ENCODE assay signal across 18 cellular contexts in the genomic region with DNA sequence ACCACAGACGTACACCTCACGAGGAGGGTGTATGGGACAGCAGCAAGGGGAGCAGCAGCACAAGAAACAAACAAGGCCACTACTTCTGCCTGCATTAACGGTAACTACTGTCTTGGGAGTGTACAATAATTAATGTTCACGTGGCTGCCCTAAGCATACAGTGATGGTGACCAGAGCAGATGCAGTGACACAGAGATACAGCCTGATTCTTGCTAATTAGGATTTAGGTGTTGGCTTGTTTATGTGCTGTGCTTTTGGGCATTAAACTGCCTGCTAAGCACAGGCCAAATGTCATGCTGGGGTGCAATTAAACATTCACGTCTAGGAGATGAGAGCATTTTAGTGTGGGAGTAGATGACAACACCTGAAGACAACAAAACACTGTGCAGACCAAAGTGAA. TPM values are rescaled to one million over a fixed set of nuclear protein-coding genes. Genes with fewer than 3 reads are reported as not detected.
DNase-seq lines count a peak whose midpoint lies in the region; ATAC-seq, FAIRE-seq and TF ChIP-seq lines count a peak whose summit lies in the region.
"Had no signal": no experiment of that assay in that cellular context is flagged by ENCODE, and none has a peak within 500 bp of the region (broad histone marks: within the 10 kb centered on the region; RNA-seq: fewer than 3 reads in every experiment).

No MANE protein-coding gene starts in this region.

- DNase-seq in SK-N-SH, result no peak
- no peak for DNase-seq in GM12891 (ENCODE audit: insufficient read length, low spot score)
- DNase-seq in Panc1 (ENCODE audit: low read depth, low spot score), result no peak
- no peak for DNase-seq in endothelial cell of umbilical vein (ENCODE audit: low read depth, low spot score)
- no peak for DNase-seq in sigmoid colon
- DNase-seq: Calu3, DMS79 treated with DMSO at 0.1 percent for 48 hours, GF-D8, GM23248, H9, IMR-90, KBM-7 had no signal

- peaks cover 5% of the 10 kb centered on the region for H3F3A ChIP-seq in SK-N-SH (replicated peaks; ENCODE audit: insufficient read depth)

- TF ChIP-seq CTCF in SK-N-SH (IDR thresholded peaks at IDR 0.05) (no peak), Panc1 (IDR thresholded peaks at IDR 0.05) (no peak), endothelial cell of umbilical vein (IDR thresholded peaks at IDR 0.05; ENCODE audit: extremely low read depth in 1 of 2, insufficient read depth in 1 of 2, low read depth in 1 of 2, low read length in 2 of 2) (no peak), sigmoid colon (IDR thresholded peaks at IDR 0.05) (no peak)

- intact Hi-C loops in Panc1 (cut with micrococcal nuclease; ENCODE audit: unreplicated experiment) (no loop called here), endothelial cell of umbilical vein (cut with micrococcal nuclease) (no loop called here), sigmoid colon (cut with DNase I) (no loop called here)

- H3K9ac ChIP-seq in SK-N-SH (no peak overlapping the region), endothelial cell of umbilical vein (replicated peaks; ENCODE audit: extremely low read depth, insufficient read depth, low read length) (no peak overlapping the region)
- H3K9ac ChIP-seq: BLaER1 treated with 17β-estradiol and CSF1 and Interleukin-3, amounts not matched to agents 10 nM and 100 nM; GM23248 had no signal

- dilution Hi-C loops in endothelial cell of umbilical vein (cut with MboI; ENCODE audit: extremely low pct_ligation_motif_present, low sequenced_read_pairs), result no loop called here

- POLR2A ChIA-PET in SK-N-SH (lab: Yijun Ruan, JAX), result no interaction called here
- POLR2A ChIA-PET in Panc1 (lab: Charles Lee), result no interaction called here
- POLR2A ChIA-PET in endothelial cell of umbilical vein (lab: Charles Lee), result no interaction called here

- no peak for TF ChIP-seq RAD21 in SK-N-SH (IDR thresholded peaks at IDR 0.05; ENCODE audit: low read length)

- H3K27ac ChIP-seq in SK-N-SH (ENCODE audit: low read depth in 2 of 2, low read length in 1 of 2) (no peak overlapping the region), Panc1 (ENCODE audit: low read length) (no peak overlapping the region), endothelial cell of umbilical vein (ENCODE audit: insufficient read depth, low read depth, low read length) (no peak overlapping the region), sigmoid colon (no peak overlapping the region)
- H3K27ac ChIP-seq: 22Rv1; BLaER1 treated with 17β-estradiol and CSF1 and Interleukin-3, amounts not matched to agents 10 nM and 100 nM; GM23248; HL-60 had no signal

- WGBS in SK-N-SH (ENCODE audit: low lambda C conversion rate), result 87% methylated on average over 5 of the region's 5 CpGs
- WGBS in sigmoid colon, 2 donors, result 92 to 95% methylated on average over 5 of the region's 5 CpGs

- no peak overlapping the region for H2AFZ ChIP-seq in SK-N-SH (ENCODE audit: low read depth)
- no peak overlapping the region for H2AFZ ChIP-seq in endothelial cell of umbilical vein (ENCODE audit: low read depth, low read length)
- H2AFZ ChIP-seq: GM23248 had no signal

- H4K20me1 ChIP-seq in SK-N-SH (ENCODE audit: insufficient read depth), result no peaks in the 10 kb centered on the region
- no peaks in the 10 kb centered on the region for H4K20me1 ChIP-seq in endothelial cell of umbilical vein (replicated peaks; ENCODE audit: control insufficient read depth, extremely low read depth, insufficient read depth, low read length)

- H3K9me3 ChIP-seq in SK-N-SH (0 out of 2 replicates have a peak, but pooled peaks cover 7% of the 10 kb centered on the region), Panc1 (ENCODE audit: control insufficient read depth, insufficient read depth, low read depth, low read length) (peaks cover 32% of the 10 kb centered on the region), endothelial cell of umbilical vein (replicated peaks; ENCODE audit: control insufficient read depth, insufficient read depth, low read length) (peaks cover 13% of the 10 kb centered on the region), sigmoid colon (peaks cover 0 to 27% (median 0%) of the 10 kb centered on the region in 4 donors)

- H3K79me2 ChIP-seq in SK-N-SH (ENCODE audit: insufficient read depth) (peaks cover 28% of the 10 kb centered on the region), endothelial cell of umbilical vein (ENCODE audit: control insufficient read depth, insufficient read depth, low read length) (no peaks in the 10 kb centered on the region)

- CTCF ChIA-PET in SK-N-SH (lab: Yijun Ruan, JAX), result no interaction called here
- CTCF ChIA-PET in Panc1 (lab: Charles Lee), result no interaction called here
- CTCF ChIA-PET in endothelial cell of umbilical vein (lab: Charles Lee), result no interaction called here

- no peak for TF ChIP-seq EP300 in SK-N-SH (IDR thresholded peaks at IDR 0.05; ENCODE audit: borderline replicate concordance in 1 of 2, low read depth in 1 of 2, low read length in 1 of 2)
- TF ChIP-seq EP300 in sigmoid colon (IDR thresholded peaks at IDR 0.05), result no peak

- BruUV-seq in Panc1 (replicated peaks; lab: Mats Ljungman, UMichigan), result no TSS peak
- no TSS peak for BruUV-seq in endothelial cell of umbilical vein (replicated peaks; lab: Mats Ljungman, UMichigan)

- no peaks in the 10 kb centered on the region for H3K27me3 ChIP-seq in SK-N-SH (ENCODE audit: insufficient read depth)
- no peaks in the 10 kb centered on the region for H3K27me3 ChIP-seq in Panc1 (ENCODE audit: control insufficient read depth, insufficient read depth, low read length)
- H3K27me3 ChIP-seq in endothelial cell of umbilical vein (ENCODE audit: control insufficient read depth in 2 of 2, insufficient read depth in 2 of 2, low read length in 2 of 2), result no peaks in the 10 kb centered on the region
- no peaks in the 10 kb centered on the region for H3K27me3 ChIP-seq in sigmoid colon

- FAIRE-seq in GM12891 (lab: Jason Lieb, UNC) (no peak), endothelial cell of umbilical vein (lab: Jason Lieb, UNC) (peak; percentile 50)

- H3K4me1 ChIP-seq in SK-N-SH (ENCODE audit: control insufficient read depth in 1 of 2, insufficient read depth in 2 of 2, low read depth in 1 of 2, low read length in 1 of 2) (no peaks in the 10 kb centered on the region), Panc1 (ENCODE audit: control insufficient read depth, insufficient read depth, low read length) (no peaks in the 10 kb centered on the region), endothelial cell of umbilical vein (ENCODE audit: control insufficient read depth, extremely low read depth, insufficient read depth, low read length) (no peaks in the 10 kb centered on the region), sigmoid colon (peaks cover 0 to 2% (median 0%) of the 10 kb centered on the region in 4 donors)
- H3K4me1 ChIP-seq: BLaER1 treated with 17β-estradiol and CSF1 and Interleukin-3, amounts not matched to agents 10 nM and 100 nM had no signal

- no peak overlapping the region for H3K4me2 ChIP-seq in SK-N-SH
- H3K4me2 ChIP-seq in endothelial cell of umbilical vein (ENCODE audit: insufficient read depth, low read length), result no peak overlapping the region
- H3K4me2 ChIP-seq: BLaER1 treated with 17β-estradiol and CSF1 and Interleukin-3, amounts not matched to agents 10 nM and 100 nM had no signal

- TF ChIP-seq POLR2A in GM12891 (IDR thresholded peaks at IDR 0.05; ENCODE audit: low read depth, low read length) (no peak), endothelial cell of umbilical vein (IDR thresholded peaks at IDR 0.05; ENCODE audit: low read depth, low read length) (no peak), sigmoid colon (IDR thresholded peaks at IDR 0.05) (no peak)

- peaks cover 37 to 54% of the 10 kb centered on the region in 2 experiments for H3K36me3 ChIP-seq in SK-N-SH (replicated peaks in 1 of 2; ENCODE audit: control insufficient read depth in 1 of 2, insufficient read depth in 2 of 2, low read length in 1 of 2)
- peaks cover 16% of the 10 kb centered on the region for H3K36me3 ChIP-seq in Panc1 (ENCODE audit: control insufficient read depth, insufficient read depth, low read length)
- peaks cover 10 to 13% of the 10 kb centered on the region in 2 experiments for H3K36me3 ChIP-seq in endothelial cell of umbilical vein (ENCODE audit: control insufficient read depth in 2 of 2, extremely low read depth in 1 of 2, insufficient read depth in 2 of 2, low read length in 2 of 2)
- H3K36me3 ChIP-seq in sigmoid colon, result peaks cover 10 to 43% (median 24%) of the 10 kb centered on the region in 4 donors

- no peaks in the 10 kb centered on the region for H3K9me2 ChIP-seq in SK-N-SH

- peak; percentile 25; the same call in 1 of the 3 replicates for ATAC-seq in SK-N-SH treated with all-trans-retinoic acid at 6 μM for 48 hours
- ATAC-seq in Panc1, result peak; percentile 42; the same call in 1 of the 2 replicates
- no peak for ATAC-seq in GM18511 (IDR thresholded peaks at IDR 0.05; ENCODE audit: unreplicated experiment)
- ATAC-seq: CD8-positive, alpha-beta T cell had no signal

- in situ Hi-C loops in Panc1 (cut with HindIII; ENCODE audit: low pct_unique_long_range_greater_than_20kb, low sequenced_read_pairs), result no loop called here

- H3K9me1 ChIP-seq in endothelial cell of umbilical vein (replicated peaks; ENCODE audit: control insufficient read depth, extremely low read depth, insufficient read depth, low read length), result no peaks in the 10 kb centered on the region

- H3K4me3 ChIP-seq in SK-N-SH (ENCODE audit: low read depth in 2 of 2, low read length in 1 of 2) (no peak overlapping the region), Panc1 (ENCODE audit: low read depth in 2 of 2, low read length in 2 of 2) (no peak overlapping the region), endothelial cell of umbilical vein (replicated peaks in 1 of 3; ENCODE audit: insufficient read depth in 1 of 3, low read depth in 1 of 3, low read length in 3 of 3) (no peak overlapping the region), sigmoid colon (no peak overlapping the region)
- H3K4me3 ChIP-seq: BLaER1 treated with 17β-estradiol and CSF1 and Interleukin-3, amounts not matched to agents 10 nM and 100 nM; GM23248 had no signal

RNA-seq across cellular contexts. Expression of a gene that starts 7.2 kb away (rescaled TPM):
- 3.3 and 3.7 TPM in 2 replicates for polyA plus RNA-seq in SK-N-SH (2012; rRNA removed)
- 4.4 and 4.6 TPM in 2 replicates for polyA plus RNA-seq in SK-N-SH (2012; cell fraction: cytosol; rRNA removed)
- polyA plus RNA-seq in SK-N-SH (2012; cell fraction: nucleus; rRNA removed), result 2.5 and 5.1 TPM in 2 replicates
- polyA plus RNA-seq in GM12891 (2012; ENCODE audit: low read depth, missing spikeins), result 4.3 TPM
- total RNA-seq in Panc1 (2021; ENCODE audit: unreplicated experiment), result 13.9 TPM
- polyA plus RNA-seq in Panc1 (2012; ENCODE audit: insufficient read length), result 6.7 TPM
- 7.8 and 9.7 TPM in 2 replicates for total RNA-seq in endothelial cell of umbilical vein
- 2.3 and 2.4 TPM in 2 replicates for polyA plus RNA-seq in endothelial cell of umbilical vein
- 3.3 and 3.5 TPM in 2 replicates for polyA plus RNA-seq in endothelial cell of umbilical vein (2011; cell fraction: cytosol; rRNA removed)
- polyA plus RNA-seq in endothelial cell of umbilical vein (2011; cell fraction: nucleus; rRNA removed), result 3.0 and 3.9 TPM in 2 replicates
- polyA plus RNA-seq in endothelial cell of umbilical vein (2012), result 3.4 and 4.3 TPM in 2 replicates
- 3.8 and 5.3 TPM in 2 replicates for polyA minus RNA-seq in endothelial cell of umbilical vein
- 3.4 TPM for polyA minus RNA-seq in endothelial cell of umbilical vein (2011; cell fraction: cytosol; rRNA and poly(A)+ RNA removed)
- polyA minus RNA-seq in endothelial cell of umbilical vein (2011; cell fraction: nucleus; rRNA and poly(A)+ RNA removed), result 5.1 and 6.4 TPM in 2 replicates
- 1 to 10 TPM; 4.2 to 5.8 (median 5.2) TPM for total RNA-seq in sigmoid colon
- polyA plus RNA-seq in sigmoid colon, result 1 to 10 TPM; 3.6 to 5.1 (median 3.9) TPM

RNA-seq across cellular contexts. Expression of a gene that starts 18.3 kb away (rescaled TPM):
- polyA plus RNA-seq in SK-N-SH (2012; rRNA removed) (0.84 and 1.4 TPM in 2 replicates), endothelial cell of umbilical vein (0.72 and 1.3 TPM in 2 replicates), sigmoid colon (1 to 10 TPM; 2.1 to 3.5 (median 2.4) TPM)
- 1.6 and 2.0 TPM in 2 replicates for polyA plus RNA-seq in SK-N-SH (2012; cell fraction: cytosol; rRNA removed)
- 0.43 and 0.93 TPM in 2 replicates for polyA plus RNA-seq in SK-N-SH (2012; cell fraction: nucleus; rRNA removed)
- polyA plus RNA-seq in GM12891 (2012; ENCODE audit: low read depth, missing spikeins), result 1.7 TPM
- total RNA-seq in Panc1 (2021; ENCODE audit: unreplicated experiment) (6.4 TPM), endothelial cell of umbilical vein (5.1 and 5.2 TPM in 2 replicates), sigmoid colon (1 to 10 TPM; 3.0 to 6.7 (median 3.9) TPM)
- 2.6 TPM for polyA plus RNA-seq in Panc1 (2012; ENCODE audit: insufficient read length)
- polyA plus RNA-seq in endothelial cell of umbilical vein (2011; cell fraction: cytosol; rRNA removed), result 2.4 and 2.5 TPM in 2 replicates
- 1.9 and 2.2 TPM in 2 replicates for polyA plus RNA-seq in endothelial cell of umbilical vein (2011; cell fraction: nucleus; rRNA removed)
- 1.9 and 3.8 TPM in 2 replicates for polyA plus RNA-seq in endothelial cell of umbilical vein (2012)
- polyA minus RNA-seq in endothelial cell of umbilical vein, result 1.2 and 2.4 TPM in 2 replicates
- polyA minus RNA-seq in endothelial cell of umbilical vein (2011; cell fraction: cytosol; rRNA and poly(A)+ RNA removed), result 1.5 TPM
- polyA minus RNA-seq in endothelial cell of umbilical vein (2011; cell fraction: nucleus; rRNA and poly(A)+ RNA removed), result 2.5 and 2.7 TPM in 2 replicates
